In the genomic region with DNA sequence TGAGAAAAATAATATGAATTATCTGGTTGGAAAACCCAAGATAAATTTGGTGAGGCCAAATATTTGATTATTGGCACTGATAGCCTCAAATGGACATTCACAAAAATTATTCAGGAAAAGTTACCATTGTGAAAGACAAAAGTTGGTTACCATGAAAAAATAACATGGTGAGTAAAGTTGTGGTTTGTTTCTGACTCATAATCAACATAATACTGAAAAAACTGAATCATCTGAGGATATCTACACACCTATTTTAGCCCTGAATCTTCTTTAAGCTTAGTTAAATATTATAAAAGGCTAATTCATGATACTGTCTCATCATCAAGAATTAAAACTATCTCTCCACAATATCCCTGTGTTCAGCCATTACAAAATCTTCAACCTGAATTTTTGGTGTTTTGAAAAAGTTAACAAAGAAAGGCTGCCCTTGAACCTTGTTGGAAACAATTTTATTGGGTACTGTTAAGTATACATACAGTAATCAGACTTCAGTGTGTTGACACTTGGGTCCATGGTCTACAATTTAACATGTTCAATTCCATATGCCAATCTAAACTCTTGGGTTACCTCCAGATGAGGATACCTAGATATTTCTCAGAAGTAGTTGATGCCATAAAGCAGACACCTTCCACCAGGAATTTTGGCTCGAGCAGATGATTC, we compare ENCODE assay signal across 12 cellular contexts.
DNase-seq lines count a peak whose midpoint lies in the region; ATAC-seq and TF ChIP-seq lines count a peak whose summit lies in the region.
"Had no signal": no experiment of that assay in that cellular context is flagged by ENCODE, and none has a peak within 500 bp of the region (broad histone marks: within the 10 kb centered on the region; RNA-seq: fewer than 3 reads in every experiment).

No MANE protein-coding gene starts in this region.

- H3K14ac ChIP-seq in neuronal stem cell (ENCODE audit: low read length), result no peak overlapping the region

- no peak overlapping the region for H3K4me2 ChIP-seq in hepatocyte
- H3K4me2 ChIP-seq in neuronal stem cell (ENCODE audit: insufficient read depth, low read length, poor library complexity, severe bottlenecking), result no peak overlapping the region

- no peaks in the 10 kb centered on the region for H3K9me3 ChIP-seq in hepatocyte (ENCODE audit: low read depth)
- H3K9me3 ChIP-seq in heart right ventricle, result no peaks in the 10 kb centered on the region
- H3K9me3 ChIP-seq in neuronal stem cell (replicated peaks in 1 of 2; ENCODE audit: control insufficient read depth in 2 of 2, insufficient read depth in 1 of 2, low read depth in 1 of 2, low read length in 2 of 2), result no peaks in the 10 kb centered on the region
- H3K9me3 ChIP-seq: heart left ventricle, SJSA1 had no signal

- no peak for TF ChIP-seq CTCF in dorsolateral prefrontal cortex (IDR thresholded peaks at IDR 0.05 in 54 of 56, conservative IDR thresholded peaks at IDR 0.05 in 2 of 56; ENCODE audit: low read depth in 1 of 56, partially characterized antibody in 56 of 56)
- TF ChIP-seq CTCF in hepatocyte (IDR thresholded peaks at IDR 0.05; ENCODE audit: poor library complexity), result no peak
- no peak for TF ChIP-seq CTCF in heart right ventricle (IDR thresholded peaks at IDR 0.05)

- H2BK5ac ChIP-seq in neuronal stem cell (ENCODE audit: low read length), result no peak overlapping the region

- H3K9ac ChIP-seq in neuronal stem cell (ENCODE audit: low read depth, low read length, poor library complexity), result no peak overlapping the region

- intact Hi-C loops in dorsolateral prefrontal cortex (cut with DNase I), result no loop called here
- intact Hi-C loops in heart right ventricle (cut with DNase I), result no loop called here

- no peak overlapping the region for H3K18ac ChIP-seq in neuronal stem cell (ENCODE audit: low read length)

- no peak overlapping the region for H3K27ac ChIP-seq in dorsolateral prefrontal cortex
- H3K27ac ChIP-seq in hepatocyte, result no peak overlapping the region
- no peak overlapping the region for H3K27ac ChIP-seq in heart right ventricle
- no peak overlapping the region for H3K27ac ChIP-seq in neuronal stem cell (replicated peaks; ENCODE audit: low read length)
- H3K27ac ChIP-seq: heart left ventricle, SJSA1 had no signal

- H3K4me3 ChIP-seq in dorsolateral prefrontal cortex, result no peak overlapping the region
- no peak overlapping the region for H3K4me3 ChIP-seq in hepatocyte
- H3K4me3 ChIP-seq in heart right ventricle, result no peak overlapping the region
- H3K4me3 ChIP-seq in neuronal stem cell (ENCODE audit: low read length in 2 of 2), result no peak overlapping the region
- H3K4me3 ChIP-seq: heart left ventricle, SJSA1 had no signal

- H2BK15ac ChIP-seq in neuronal stem cell (ENCODE audit: low read length), result no peak overlapping the region

- ATAC-seq in GM19438 (IDR thresholded peaks at IDR 0.05; ENCODE audit: low read depth, unreplicated experiment), result peak; percentile 84
- peak; percentile 90 for ATAC-seq in HG02884 (IDR thresholded peaks at IDR 0.05; ENCODE audit: unreplicated experiment)
- ATAC-seq in heart right ventricle, result no peak
- ATAC-seq: heart left ventricle had no signal

- H3K4ac ChIP-seq in neuronal stem cell (ENCODE audit: low read length), result no peak overlapping the region

- no peaks in the 10 kb centered on the region for H3K79me1 ChIP-seq in neuronal stem cell (ENCODE audit: low read depth, low read length)

- H2AK5ac ChIP-seq in neuronal stem cell (ENCODE audit: low read depth, low read length), result no peak overlapping the region

- H3K27me3 ChIP-seq in dorsolateral prefrontal cortex (no peaks in the 10 kb centered on the region), hepatocyte (no peaks in the 10 kb centered on the region), heart right ventricle (no peaks in the 10 kb centered on the region), neuronal stem cell (ENCODE audit: control insufficient read depth in 3 of 3, insufficient read depth in 3 of 3, low read depth in 1 of 3, low read length in 3 of 3) (no peaks in the 10 kb centered on the region)
- H3K27me3 ChIP-seq: heart left ventricle, SJSA1 had no signal

- H3K79me2 ChIP-seq in hepatocyte, result no peaks in the 10 kb centered on the region

- H3K4me1 ChIP-seq in hepatocyte (ENCODE audit: insufficient read depth) (no peaks in the 10 kb centered on the region), heart right ventricle (no peaks in the 10 kb centered on the region), neuronal stem cell (ENCODE audit: control insufficient read depth in 2 of 2, insufficient read depth in 1 of 2, low read depth in 1 of 2, low read length in 2 of 2) (no peaks in the 10 kb centered on the region)
- H3K4me1 ChIP-seq: heart left ventricle, SJSA1 had no signal

- no peaks in the 10 kb centered on the region for H3K9me2 ChIP-seq in hepatocyte (replicated peaks; ENCODE audit: insufficient read depth)

- no peak overlapping the region for H2BK120ac ChIP-seq in neuronal stem cell (ENCODE audit: low read depth, low read length)

- H4K91ac ChIP-seq in neuronal stem cell (ENCODE audit: low read depth, low read length, poor library complexity), result no peak overlapping the region

- H3K36me3 ChIP-seq in hepatocyte (replicated peaks; ENCODE audit: insufficient read depth, low read depth) (no peaks in the 10 kb centered on the region), heart right ventricle (no peaks in the 10 kb centered on the region), neuronal stem cell (replicated peaks in 1 of 2; ENCODE audit: control insufficient read depth in 2 of 2, insufficient read depth in 2 of 2, low read length in 2 of 2) (no peaks in the 10 kb centered on the region)
- H3K36me3 ChIP-seq: heart left ventricle, SJSA1 had no signal

- 81% methylated on average over 1 of the region's 1 CpG for WGBS in hepatocyte (ENCODE audit: low lambda C conversion rate, missing lambda C conversion rate)
- 70 to 74% methylated on average over 1 of the region's 1 CpG for WGBS in heart right ventricle, 2 donors
- no CpG with 5 or more reads among the region's 1 CpG for WGBS in neuronal stem cell (ENCODE audit: extremely low coverage in 2 of 2, insufficient read length in 2 of 2, insufficient replicate concordance in 1 of 2), 2 donors

- H3K23ac ChIP-seq in neuronal stem cell (ENCODE audit: low read depth, low read length, poor library complexity), result no peak overlapping the region

- DNase-seq in A172 (ENCODE audit: low spot score), result peak; percentile 34
- DNase-seq in LHCN-M2 (ENCODE audit: low read depth), result peak; percentile 76
- DNase-seq in dorsolateral prefrontal cortex, result no peak
- no peak for DNase-seq in hepatocyte (ENCODE audit: low spot score)
- DNase-seq in heart right ventricle, result no peak
- no peak for DNase-seq in neuronal stem cell (ENCODE audit: low spot score)
- DNase-seq: activated CD8-positive, alpha-beta memory T cell treated with anti-CD3 and anti-CD28 coated beads for 24 hours; heart left ventricle; NCI-H187 treated with DMSO at 0.1 percent for 48 hours had no signal

- no peak overlapping the region for H2BK12ac ChIP-seq in neuronal stem cell (ENCODE audit: low read length)

- H4K20me1 ChIP-seq in hepatocyte (ENCODE audit: insufficient read depth, poor library complexity, severe bottlenecking), result no peaks in the 10 kb centered on the region

- H4K8ac ChIP-seq in neuronal stem cell (ENCODE audit: low read depth, low read length), result no peak overlapping the region

- H2AFZ ChIP-seq in hepatocyte (no peak overlapping the region), neuronal stem cell (ENCODE audit: low read length) (no peak overlapping the region)

Comparison
In these comparisons a context has a peak if more than half of its experiments do, and no peak if none do; other contexts are left out.
1. DNase-seq: peak in A172 (single experiment) and LHCN-M2 (single experiment); none in dorsolateral prefrontal cortex (0 of 10), hepatocyte (single experiment), heart right ventricle (0 of 2) and neuronal stem cell (single experiment).
2. ATAC-seq: peak in GM19438 (single experiment) and HG02884 (single experiment); none in heart right ventricle (0 of 8).